12 cellular contexts compared by ENCODE assay signal in the genomic region with DNA sequence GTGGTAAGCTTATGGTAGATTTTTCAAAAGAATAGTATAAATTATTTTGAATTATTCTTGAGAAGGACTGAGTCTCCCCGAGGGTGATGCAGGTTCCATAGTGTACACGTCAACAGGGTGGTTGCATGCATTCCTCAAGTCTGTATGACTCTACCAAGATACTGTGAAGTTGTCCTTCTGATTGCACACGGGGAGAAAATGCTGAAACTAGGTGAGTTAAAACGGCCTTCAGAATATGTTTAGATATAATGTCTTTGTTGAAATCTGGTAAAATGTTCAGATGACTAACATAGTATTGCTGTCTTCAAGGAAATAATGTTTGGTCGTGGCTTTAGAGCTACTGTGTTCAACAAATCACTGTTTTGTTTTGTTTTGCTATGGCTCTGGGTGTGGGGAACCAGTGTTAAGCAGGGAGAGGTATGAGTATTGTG. TPM values are rescaled to one million over a fixed set of nuclear protein-coding genes. Genes with fewer than 3 reads are reported as not detected.
DNase-seq lines count a peak whose midpoint lies in the region; ATAC-seq and TF ChIP-seq lines count a peak whose summit lies in the region.
"Had no signal": no experiment of that assay in that cellular context is flagged by ENCODE, and none has a peak within 500 bp of the region (broad histone marks: within the 10 kb centered on the region; RNA-seq: fewer than 3 reads in every experiment).

No MANE protein-coding gene starts in this region.

- no peak for TF ChIP-seq CTCF in CD4-positive, alpha-beta T cell (IDR thresholded peaks at IDR 0.05)
- TF ChIP-seq CTCF in HFFc6 (IDR thresholded peaks at IDR 0.05), result no peak

- H3K4me3 Mint-ChIP-seq in CD4-positive, alpha-beta T cell, result peak overlapping the region; percentile 86
- no peak overlapping the region for H3K4me3 Mint-ChIP-seq in HFFc6

- H3K9me3 ChIP-seq in CD4-positive, alpha-beta T cell (ENCODE audit: control insufficient read depth, low read length), result no peaks in the 10 kb centered on the region
- no peaks in the 10 kb centered on the region for H3K9me3 ChIP-seq in effector memory CD4-positive, alpha-beta T cell (ENCODE audit: control insufficient read depth, low read length)

- peaks cover 41% of the 10 kb centered on the region for H3K36me3 Mint-ChIP-seq in CD4-positive, alpha-beta T cell (ENCODE audit: low read depth)
- no peaks in the 10 kb centered on the region for H3K36me3 Mint-ChIP-seq in HFFc6 (ENCODE audit: low read depth)

- H3K9me3 Mint-ChIP-seq in CD4-positive, alpha-beta T cell, result no peaks in the 10 kb centered on the region
- no peaks in the 10 kb centered on the region for H3K9me3 Mint-ChIP-seq in HFFc6

- DNase-seq in CD4-positive, alpha-beta T cell, result no peak
- DNase-seq in HPDE6-E6E7 (ENCODE audit: extremely low spot score) (peak; percentile 48), HFFc6 (no peak), AML-193 (lab: John Stamatoyannopoulos, UW) (no peak), SW480 (ENCODE audit: low spot score) (no peak)
- DNase-seq in effector memory CD4-positive, alpha-beta T cell, result no peak
- DNase-seq in activated effector memory CD4-positive, alpha-beta T cell treated with anti-CD3 and anti-CD28 coated beads, Interleukin-2, amount 50 U/mL, for 16 hours, result no peak
- DNase-seq: C1 segment of cervical spinal cord, NCI-H748 treated with DMSO at 0.1 percent for 48 hours had no signal

- no peaks in the 10 kb centered on the region for H3K36me3 ChIP-seq in effector memory CD4-positive, alpha-beta T cell (ENCODE audit: control insufficient read depth, insufficient read depth, low read length)

- peaks cover 74% of the 10 kb centered on the region for H3K4me1 ChIP-seq in effector memory CD4-positive, alpha-beta T cell (ENCODE audit: control insufficient read depth, insufficient read depth, low read length, poor library complexity, severe bottlenecking)

- peak; percentile 18 for ATAC-seq in CD4-positive, alpha-beta T cell (ENCODE audit: poor library complexity)
- peak; percentile 25 for ATAC-seq in GM19463 (IDR thresholded peaks at IDR 0.05; ENCODE audit: unreplicated experiment)
- ATAC-seq: HCT116 had no signal

- CTCF ChIA-PET in CD4-positive, alpha-beta T cell (lab: Charles Lee), result interaction anchor here (1.3 to 5.0 kb wide), 9 partner anchors 8 to 345 kb away, joined by 3 to 28 read pairs (median 4); partner anchors contain the start of genes DTWD2 and TNFAIP8

- POLR2A ChIA-PET in CD4-positive, alpha-beta T cell (lab: Charles Lee), result interaction anchor here (0.7 to 17.9 kb wide), 11 partner anchors 10 to 146 kb away, joined by 3 to 301 read pairs (median 6); partner anchors contain the start of gene TNFAIP8

- H3K27ac ChIP-seq in CD4-positive, alpha-beta T cell (ENCODE audit: low read depth, low read length), result peak overlapping the region; percentile 83
- H3K27ac ChIP-seq in effector memory CD4-positive, alpha-beta T cell (ENCODE audit: insufficient read depth, low read length, poor library complexity, severe bottlenecking), result peak overlapping the region; percentile 94
- H3K27ac ChIP-seq: parathyroid adenoma had no signal

- intact Hi-C loops in CD4-positive, alpha-beta T cell (cut with DNase I, micrococcal nuclease), result loop anchor here in 1 of 2 experiments (5.0 kb wide), 2 partner anchors 34 to 79 kb away; no protein-coding TSS in a partner anchor

- peak overlapping the region; percentile 63 for H3K4me3 ChIP-seq in effector memory CD4-positive, alpha-beta T cell (ENCODE audit: insufficient read depth, low read depth, low read length, poor library complexity, severe bottlenecking)

- H3K4me1 Mint-ChIP-seq in CD4-positive, alpha-beta T cell (ENCODE audit: low read depth), result peaks cover 96% of the 10 kb centered on the region
- H3K4me1 Mint-ChIP-seq in HFFc6 (ENCODE audit: low read depth), result peaks cover 18% of the 10 kb centered on the region

- H3K27ac Mint-ChIP-seq in CD4-positive, alpha-beta T cell, result peak overlapping the region; percentile 97
- H3K27ac Mint-ChIP-seq in HFFc6, result no peak overlapping the region

- no peaks in the 10 kb centered on the region for H3K27me3 Mint-ChIP-seq in CD4-positive, alpha-beta T cell
- no peaks in the 10 kb centered on the region; the same call in 1 of the 2 replicates for H3K27me3 Mint-ChIP-seq in HFFc6 (ENCODE audit: insufficient read depth)

- H3K27me3 ChIP-seq in CD4-positive, alpha-beta T cell (ENCODE audit: control insufficient read depth, insufficient read depth, low read length), result no peaks in the 10 kb centered on the region
- H3K27me3 ChIP-seq in effector memory CD4-positive, alpha-beta T cell (replicated peaks; ENCODE audit: control insufficient read depth, insufficient read depth, low read length, poor library complexity, severe bottlenecking), result no peaks in the 10 kb centered on the region

RNA-seq across cellular contexts. Expression of gene TNFAIP8, which starts 22.4 kb away (rescaled TPM):
- total RNA-seq in CD4-positive, alpha-beta T cell, result 100 to 1,000 TPM; 106 to 114 TPM
- total RNA-seq in HFFc6 (2021; fragmentation: NEBNext Ultra II Directional; extraction: Animal tissue kit (Norgen Biotek cat#: 25700)), result 10 to 100 TPM in 4 of 6 experiments, 1 to 10 TPM in 2; 8.0 to 13.9 (median 10.5) TPM

Comparison
In these comparisons a context has a peak if more than half of its experiments do, and no peak if none do; other contexts are left out.
1. RNA of gene TNFAIP8, which starts 22.4 kb away (total RNA-seq): 106 to 114 TPM in CD4-positive, alpha-beta T cell; 8.0 to 13.9 TPM in HFFc6; every median in the first group is over 4 times any median in the second.